In the genomic region with DNA sequence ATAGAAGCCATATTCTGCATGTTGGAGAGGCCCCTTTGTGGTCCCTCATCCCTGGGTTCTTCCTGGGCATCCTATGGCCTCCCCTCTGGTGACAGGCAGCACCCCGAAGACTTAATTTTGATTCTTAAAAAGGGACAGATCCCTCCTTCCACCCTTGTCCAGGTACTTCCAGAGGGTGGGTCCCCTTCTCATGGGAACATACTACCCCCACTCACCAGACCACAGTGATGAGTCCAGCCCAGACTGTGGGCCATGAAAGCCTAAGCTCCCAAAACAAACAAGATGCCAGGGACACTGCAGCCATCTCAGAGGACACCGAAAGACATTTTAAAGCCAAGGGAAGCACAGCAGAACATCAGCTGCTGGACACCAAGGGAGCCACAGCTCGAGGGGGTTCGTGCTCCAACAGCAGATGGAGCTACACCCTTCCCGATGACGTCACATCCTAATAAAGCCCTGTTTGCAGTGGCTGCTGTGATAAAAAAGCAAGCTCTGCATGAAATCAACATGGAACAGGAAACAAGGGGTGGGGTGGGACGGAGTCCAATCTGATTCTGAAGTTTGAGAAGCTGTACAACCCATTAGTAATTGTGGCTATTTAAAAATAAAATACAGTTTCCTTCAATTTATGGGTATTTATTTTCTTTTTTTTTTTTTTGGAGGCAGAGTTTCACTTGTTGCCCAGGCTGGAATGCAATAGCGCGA, we compare ENCODE assay signal across 8 cellular contexts. TPM values are rescaled to one million over a fixed set of nuclear protein-coding genes. Genes with fewer than 3 reads are reported as not detected.
A peak's percentile ranks its signal among the peaks of the same experiment; 100 is the strongest.
DNase-seq lines count a peak whose midpoint lies in the region; TF ChIP-seq lines count a peak whose summit lies in the region.

No MANE protein-coding gene starts in this region.

- H3K4me1 Mint-ChIP-seq in activated CD4-positive, alpha-beta memory T cell treated with anti-CD3 and anti-CD28 coated beads, Interleukin-2, amount 10 ng/mL, durations not matched to agents 7 days and 5 days, result peaks cover 59% of the 10 kb centered on the region
- H3K4me1 Mint-ChIP-seq in neural crest cell, result peaks cover 52% of the 10 kb centered on the region

- H3K4me3 ChIP-seq in fibroblast of pulmonary artery (replicated peaks; ENCODE audit: low read depth, low read length), result peak overlapping the region; percentile 28

- CTCF ChIA-PET in activated CD4-positive, alpha-beta memory T cell treated with anti-CD3 and anti-CD28 coated beads, Interleukin-2, amount 10 ng/mL, durations not matched to agents 7 days and 5 days (lab: Charles Lee), result interaction anchor here (0.8 to 1.1 kb wide), 2 partner anchors 31 to 35 kb away, joined by 3 to 4 read pairs; no protein-coding TSS in a partner anchor

- POLR2A ChIA-PET in activated CD4-positive, alpha-beta memory T cell treated with anti-CD3 and anti-CD28 coated beads, Interleukin-2, amount 10 ng/mL, durations not matched to agents 7 days and 5 days (lab: Charles Lee), result interaction anchor here (0.9 to 1.2 kb wide), 2 partner anchors 29 to 79 kb away, joined by 3 to 7 read pairs; no protein-coding TSS in a partner anchor

- no peaks in the 10 kb centered on the region for H3K27me3 Mint-ChIP-seq in activated CD4-positive, alpha-beta memory T cell treated with anti-CD3 and anti-CD28 coated beads, Interleukin-2, amount 10 ng/mL, durations not matched to agents 7 days and 5 days
- H3K27me3 Mint-ChIP-seq in neural crest cell (ENCODE audit: low read depth), result no peaks in the 10 kb centered on the region

- H3K36me3 Mint-ChIP-seq in activated CD4-positive, alpha-beta memory T cell treated with anti-CD3 and anti-CD28 coated beads, Interleukin-2, amount 10 ng/mL, durations not matched to agents 7 days and 5 days (ENCODE audit: low read depth), result peaks cover 13% of the 10 kb centered on the region
- H3K36me3 Mint-ChIP-seq in neural crest cell (ENCODE audit: low read depth), result no peaks in the 10 kb centered on the region

- TF ChIP-seq CTCF in fibroblast of pulmonary artery (IDR thresholded peaks at IDR 0.05; ENCODE audit: low read length, missing control alignments) (peak; percentile 58), neural crest cell (conservative IDR thresholded peaks at IDR 0.05) (no peak)

- DNase-seq in EH (ENCODE audit: low read depth) (peak; percentile 96), NCI-H1694 (lab: John Stamatoyannopoulos, UW) (peak; percentile 41), fibroblast of pulmonary artery (ENCODE audit: low read depth) (peak; percentile 96), neural crest cell (ENCODE audit: low read depth, low spot score) (peak; percentile 16), NCI-H1048 (lab: John Stamatoyannopoulos, UW) (no peak)
- DNase-seq in activated CD4-positive, alpha-beta memory T cell treated with anti-CD3 and anti-CD28 coated beads, Interleukin-2, amount 10 ng/mL, durations not matched to agents 7 days and 5 days, result peak; percentile 35
- no peak for DNase-seq in activated CD4-positive, CD25-positive, alpha-beta regulatory T cell treated with anti-CD3 and anti-CD28 coated beads, Interleukin-2, amount 50 U/mL, for 72 hours
- no peak for DNase-seq in activated CD8-positive, alpha-beta memory T cell treated with anti-CD3 and anti-CD28 coated beads, Interleukin-2, amount 50 U/mL, for 4 hours

- H3K9me3 Mint-ChIP-seq in activated CD4-positive, alpha-beta memory T cell treated with anti-CD3 and anti-CD28 coated beads, Interleukin-2, amount 10 ng/mL, durations not matched to agents 7 days and 5 days, result no peaks in the 10 kb centered on the region
- H3K9me3 Mint-ChIP-seq in neural crest cell, result no peaks in the 10 kb centered on the region

- H3K4me3 Mint-ChIP-seq in activated CD4-positive, alpha-beta memory T cell treated with anti-CD3 and anti-CD28 coated beads, Interleukin-2, amount 10 ng/mL, durations not matched to agents 7 days and 5 days, result no peak overlapping the region
- H3K4me3 Mint-ChIP-seq in neural crest cell, result no peak overlapping the region

- peak overlapping the region; percentile 75 for H3K27ac Mint-ChIP-seq in activated CD4-positive, alpha-beta memory T cell treated with anti-CD3 and anti-CD28 coated beads, Interleukin-2, amount 10 ng/mL, durations not matched to agents 7 days and 5 days
- no peak overlapping the region for H3K27ac Mint-ChIP-seq in neural crest cell (ENCODE audit: unreplicated experiment)

RNA-seq across cellular contexts. Expression of gene GNB1, which starts 32.4 kb away (rescaled TPM):
- 100 to 1,000 TPM; 428 to 431 TPM for total RNA-seq in activated CD4-positive, alpha-beta memory T cell treated with anti-CD3 and anti-CD28 coated beads, Interleukin-2, amount 10 ng/mL, durations not matched to agents 7 days and 5 days
- 470 and 474 TPM in 2 replicates for total RNA-seq in neural crest cell

RNA-seq across cellular contexts. Expression of gene CALML6, which starts 56.5 kb away (rescaled TPM):
- total RNA-seq in activated CD4-positive, alpha-beta memory T cell treated with anti-CD3 and anti-CD28 coated beads, Interleukin-2, amount 10 ng/mL, durations not matched to agents 7 days and 5 days, result under 1 TPM; 0.25 to 0.38 TPM
- total RNA-seq in neural crest cell, result 0.57 and 0.63 TPM in 2 replicates

Comparison
In these comparisons a context has a peak if more than half of its experiments do, and no peak if none do; other contexts are left out.
1. DNase-seq: peak in EH (single experiment), NCI-H1694 (single experiment), activated CD4-positive, alpha-beta memory T cell treated with anti-CD3 and anti-CD28 coated beads, Interleukin-2, amount 10 ng/mL, durations not matched to agents 7 days and 5 days (single experiment), fibroblast of pulmonary artery (single experiment) and neural crest cell (single experiment); none in activated CD4-positive, CD25-positive, alpha-beta regulatory T cell treated with anti-CD3 and anti-CD28 coated beads, Interleukin-2, amount 50 U/mL, for 72 hours (single experiment), activated CD8-positive, alpha-beta memory T cell treated with anti-CD3 and anti-CD28 coated beads, Interleukin-2, amount 50 U/mL, for 4 hours (single experiment) and NCI-H1048 (single experiment).